ENCODE assay signal across 9 cellular contexts in genomic region chr10:17024461-17024860, GRCh38.
DNase-seq lines count a peak whose midpoint lies in the region; ATAC-seq and TF ChIP-seq lines count a peak whose summit lies in the region.
"Had no signal": no experiment of that assay in that cellular context is flagged by ENCODE, and none has a peak within 500 bp of the region (broad histone marks: within the 10 kb centered on the region; RNA-seq: fewer than 3 reads in every experiment).

No MANE protein-coding gene starts in this region.

- H3K27me3 Mint-ChIP-seq in HFFc6 (ENCODE audit: insufficient read depth), result no peaks in the 10 kb centered on the region
- H3K27me3 Mint-ChIP-seq in T-cell, result no peaks in the 10 kb centered on the region

- peaks cover 2% of the 10 kb centered on the region; the same call in 1 of the 2 replicates for H3K9me3 Mint-ChIP-seq in HFFc6
- peaks cover 0 to under 1% (median 0%) of the 10 kb centered on the region in 3 donors for H3K9me3 Mint-ChIP-seq in T-cell

- H3K27ac Mint-ChIP-seq in HFFc6 (peak overlapping the region; percentile 99), T-cell (peak overlapping the region; percentile 99)

- H3K27ac ChIP-seq in epithelial cell of prostate, result peak overlapping the region; percentile 50
- peak overlapping the region in 20 of 21 experiments; percentile 14 to 95 (median 77) for H3K27ac ChIP-seq in skin epidermis

- CTCF ChIA-PET in T-cell (lab: Charles Lee), result no interaction called here

- H3K4me3 ChIP-seq in skin epidermis, result no peak overlapping the region

- H3K4me1 Mint-ChIP-seq in HFFc6 (ENCODE audit: low read depth), result peaks cover 79% of the 10 kb centered on the region
- peaks cover 64 to 79% (median 73%) of the 10 kb centered on the region in 3 donors for H3K4me1 Mint-ChIP-seq in T-cell

- POLR2A ChIA-PET in T-cell (lab: Charles Lee), result interaction anchor here (0.6 to 1.1 kb wide), 7 partner anchors 18 to 316 kb away, joined by 3 to 5 read pairs (median 3); partner anchors contain the start of gene VIM (in 1 of the 2)

- H3K36me3 Mint-ChIP-seq in HFFc6 (ENCODE audit: low read depth) (peaks cover 2% of the 10 kb centered on the region), T-cell (peaks cover 3% of the 10 kb centered on the region)

- no peak for ATAC-seq in T-cell (replicated peaks in 1 of 4)
- ATAC-seq in GM21360 (IDR thresholded peaks at IDR 0.05; ENCODE audit: unreplicated experiment), result no peak

- TF ChIP-seq CTCF in HFFc6 (IDR thresholded peaks at IDR 0.05), result no peak

- DNase-seq in HFFc6 (no peak), T-cell (no peak), epithelial cell of prostate (ENCODE audit: low read depth, low spot score) (no peak), DMS 273 treated with DMSO at 0.1 percent for 48 hours (lab: John Stamatoyannopoulos, UW) (no peak)
- no peak for DNase-seq in stimulated activated CD4-positive, alpha-beta T cell treated with anti-CD3 and anti-CD28 coated beads, Interleukin-4, amount 100 ng/mL, for 4 hours
- DNase-seq: NCI-H1048, NCI-H82 had no signal

- H3K4me3 Mint-ChIP-seq in HFFc6 (peak overlapping the region; percentile 52), T-cell (peak overlapping the region; percentile 13 to 35 (median 21))
